16 cellular contexts compared by ENCODE assay signal in genomic region chr1:12181568-12181967, GRCh38. TPM values are rescaled to one million over a fixed set of nuclear protein-coding genes. Genes with fewer than 3 reads are reported as not detected.
A peak's percentile ranks its signal among the peaks of the same experiment; 100 is the strongest.
DNase-seq lines count a peak whose midpoint lies in the region; ATAC-seq and TF ChIP-seq lines count a peak whose summit lies in the region.
"Had no signal": no experiment of that assay in that cellular context is flagged by ENCODE, and none has a peak within 500 bp of the region (broad histone marks: within the 10 kb centered on the region; RNA-seq: fewer than 3 reads in every experiment).

No MANE protein-coding gene starts in this region.

- no peak overlapping the region for H2BK5ac ChIP-seq in neuronal stem cell (ENCODE audit: low read length)

- no peaks in the 10 kb centered on the region for H3K9me3 Mint-ChIP-seq in dendritic cell treated with granulocyte-macrophage colony-stimulating factor and Interleukin-4, amounts not matched to agents 40 ng/mL and 50 ng/mL, for 4 days
- H3K9me3 Mint-ChIP-seq in glutamatergic neuron (ENCODE audit: unreplicated experiment), result peaks cover 6% of the 10 kb centered on the region

- H2BK12ac ChIP-seq in neuronal stem cell (ENCODE audit: low read length), result no peak overlapping the region

- H4K91ac ChIP-seq in neuronal stem cell (ENCODE audit: low read depth, low read length, poor library complexity), result no peak overlapping the region

- H3K4me1 ChIP-seq in left ventricle myocardium inferior (peaks cover 94% of the 10 kb centered on the region), neuronal stem cell (ENCODE audit: control insufficient read depth in 2 of 2, insufficient read depth in 1 of 2, low read depth in 1 of 2, low read length in 2 of 2) (peaks cover 17 to 38% of the 10 kb centered on the region in 2 donors)

- no peak overlapping the region for H3K23ac ChIP-seq in neuronal stem cell (ENCODE audit: low read depth, low read length, poor library complexity)

- H3K4me2 ChIP-seq in neuronal stem cell (ENCODE audit: insufficient read depth, low read length, poor library complexity, severe bottlenecking), result no peak overlapping the region

- H2AK5ac ChIP-seq in neuronal stem cell (ENCODE audit: low read depth, low read length), result peak overlapping the region; percentile 48

- H2BK120ac ChIP-seq in neuronal stem cell (ENCODE audit: low read depth, low read length), result no peak overlapping the region

- H3K27ac ChIP-seq in left ventricle myocardium inferior (replicated peaks) (peak overlapping the region; percentile 94), neuronal stem cell (replicated peaks; ENCODE audit: low read length) (no peak overlapping the region)
- H3K27ac ChIP-seq: BLaER1 had no signal

- H3K79me1 ChIP-seq in neuronal stem cell (ENCODE audit: low read depth, low read length), result no peaks in the 10 kb centered on the region

- no peak overlapping the region for H3K14ac ChIP-seq in neuronal stem cell (ENCODE audit: low read length)

- H3K9ac ChIP-seq in neuronal stem cell (ENCODE audit: low read depth, low read length, poor library complexity), result no peak overlapping the region
- H3K9ac ChIP-seq: BLaER1 had no signal

- peak overlapping the region; percentile 96 for H3K27ac Mint-ChIP-seq in dendritic cell treated with granulocyte-macrophage colony-stimulating factor and Interleukin-4, amounts not matched to agents 40 ng/mL and 50 ng/mL, for 4 days
- no peak overlapping the region for H3K27ac Mint-ChIP-seq in glutamatergic neuron (ENCODE audit: unreplicated experiment)

- no CpG with 5 or more reads among the region's 7 CpGs for WGBS in neuronal stem cell (ENCODE audit: extremely low coverage in 2 of 2, insufficient read length in 2 of 2, insufficient replicate concordance in 1 of 2), 2 donors

- no peak overlapping the region for H2BK15ac ChIP-seq in neuronal stem cell (ENCODE audit: low read length)

- H3K4me3 ChIP-seq in left ventricle myocardium inferior (no peak overlapping the region), neuronal stem cell (ENCODE audit: low read length in 2 of 2) (no peak overlapping the region)
- H3K4me3 ChIP-seq: BLaER1, tibial artery had no signal

- H3K27me3 ChIP-seq in left ventricle myocardium inferior (ENCODE audit: low read depth) (peaks cover 14% of the 10 kb centered on the region), neuronal stem cell (ENCODE audit: control insufficient read depth in 3 of 3, insufficient read depth in 3 of 3, low read depth in 1 of 3, low read length in 3 of 3) (no peaks in the 10 kb centered on the region)
- H3K27me3 ChIP-seq: BLaER1 had no signal

- H3K4me1 Mint-ChIP-seq in dendritic cell treated with granulocyte-macrophage colony-stimulating factor and Interleukin-4, amounts not matched to agents 40 ng/mL and 50 ng/mL, for 4 days (ENCODE audit: low read depth), result peaks cover 97% of the 10 kb centered on the region
- no peaks in the 10 kb centered on the region for H3K4me1 Mint-ChIP-seq in glutamatergic neuron (ENCODE audit: low read depth, unreplicated experiment)

- intact Hi-C loops in left ventricle myocardium inferior (cut with micrococcal nuclease) (no loop called here), left cardiac atrium (cut with DNase I) (no loop called here)
- intact Hi-C loops in dendritic cell treated with granulocyte-macrophage colony-stimulating factor and Interleukin-4, amounts not matched to agents 40 ng/mL and 50 ng/mL, for 4 days (cut with micrococcal nuclease), result loop anchor here (5.0 kb wide), 1 partner anchor 39 kb away; no protein-coding TSS in a partner anchor

- no peak overlapping the region for H3K4ac ChIP-seq in neuronal stem cell (ENCODE audit: low read length)

- DNase-seq in left ventricle myocardium inferior (no peak), left cardiac atrium (no peak), neuronal stem cell (ENCODE audit: low spot score) (no peak), glutamatergic neuron (no peak), kidney tubule cell (ENCODE audit: low spot score) (no peak)
- DNase-seq: activated CD4-positive, CD25-positive, alpha-beta regulatory T cell treated with anti-CD3 and anti-CD28 coated beads, Interleukin-2, amount 50 U/mL, for 72 hours; head of caudate nucleus; NCI-H1105; PC-3; small intestine; tibial artery had no signal

- no peaks in the 10 kb centered on the region for H3K27me3 Mint-ChIP-seq in dendritic cell treated with granulocyte-macrophage colony-stimulating factor and Interleukin-4, amounts not matched to agents 40 ng/mL and 50 ng/mL, for 4 days
- peaks cover 6% of the 10 kb centered on the region for H3K27me3 Mint-ChIP-seq in glutamatergic neuron (ENCODE audit: unreplicated experiment)

- H3K36me3 ChIP-seq in left ventricle myocardium inferior (no peaks in the 10 kb centered on the region), neuronal stem cell (replicated peaks in 1 of 2; ENCODE audit: control insufficient read depth in 2 of 2, insufficient read depth in 2 of 2, low read length in 2 of 2) (no peaks in the 10 kb centered on the region)
- H3K36me3 ChIP-seq: BLaER1, tibial artery had no signal

- peaks cover 68% of the 10 kb centered on the region for H3K36me3 Mint-ChIP-seq in dendritic cell treated with granulocyte-macrophage colony-stimulating factor and Interleukin-4, amounts not matched to agents 40 ng/mL and 50 ng/mL, for 4 days (ENCODE audit: low read depth)
- H3K36me3 Mint-ChIP-seq in glutamatergic neuron (ENCODE audit: unreplicated experiment), result no peaks in the 10 kb centered on the region

- peak overlapping the region; percentile 41 for H3K18ac ChIP-seq in neuronal stem cell (ENCODE audit: low read length)

- H3K9me3 ChIP-seq in left ventricle myocardium inferior (replicated peaks) (no peaks in the 10 kb centered on the region), neuronal stem cell (replicated peaks in 1 of 2; ENCODE audit: control insufficient read depth in 2 of 2, insufficient read depth in 1 of 2, low read depth in 1 of 2, low read length in 2 of 2) (peaks cover 0 to 4% of the 10 kb centered on the region in 2 donors)
- H3K9me3 ChIP-seq: BLaER1, tibial artery had no signal

- ATAC-seq in left cardiac atrium (no peak), GM21825 (IDR thresholded peaks at IDR 0.05; ENCODE audit: unreplicated experiment) (no peak), HG03378 (IDR thresholded peaks at IDR 0.05; ENCODE audit: unreplicated experiment) (no peak)
- ATAC-seq: PC-3 had no signal

- H2AFZ ChIP-seq in neuronal stem cell (ENCODE audit: low read length), result no peak overlapping the region

- TF ChIP-seq CTCF in left ventricle myocardium inferior (IDR thresholded peaks at IDR 0.05; ENCODE audit: borderline replicate concordance) (no peak), glutamatergic neuron (IDR thresholded peaks at IDR 0.05; ENCODE audit: partially characterized antibody, unreplicated experiment) (no peak)

- no peak overlapping the region for H3K4me3 Mint-ChIP-seq in dendritic cell treated with granulocyte-macrophage colony-stimulating factor and Interleukin-4, amounts not matched to agents 40 ng/mL and 50 ng/mL, for 4 days
- H3K4me3 Mint-ChIP-seq in glutamatergic neuron (ENCODE audit: unreplicated experiment), result no peak overlapping the region

- H4K8ac ChIP-seq in neuronal stem cell (ENCODE audit: low read depth, low read length), result no peak overlapping the region

RNA-seq across cellular contexts. Expression of gene TNFRSF1B, which starts 14.8 kb away (rescaled TPM):
- 16.2 TPM for total RNA-seq in left ventricle myocardium inferior
- 10 to 100 TPM; 28.3 to 28.5 TPM for total RNA-seq in left cardiac atrium
- 0.73 TPM for polyA plus RNA-seq in neuronal stem cell (2013, experiment 1 of 2)
- 0.68 TPM for polyA plus RNA-seq in neuronal stem cell (2013, experiment 2 of 2)
- total RNA-seq in glutamatergic neuron (ENCODE audit: unreplicated experiment), result 5.1 TPM
- polyA plus RNA-seq: neural cell had no signal

RNA-seq across cellular contexts. Expression of gene VPS13D, which starts 48.3 kb away (rescaled TPM):
- 71.6 TPM for total RNA-seq in left ventricle myocardium inferior
- total RNA-seq in left cardiac atrium, result 10 to 100 TPM; 43.1 to 50.6 TPM
- 4.5 TPM for polyA plus RNA-seq in neuronal stem cell (2013, experiment 1 of 2)
- 4.2 TPM for polyA plus RNA-seq in neuronal stem cell (2013, experiment 2 of 2)
- 32.8 TPM for total RNA-seq in glutamatergic neuron (ENCODE audit: unreplicated experiment)
